8 cellular contexts compared by ENCODE assay signal in genomic region chr14:73457050-73457934, GRCh38. TPM values are rescaled to one million over a fixed set of nuclear protein-coding genes. Genes with fewer than 3 reads are reported as not detected.
DNase-seq lines count a peak whose midpoint lies in the region; ATAC-seq and TF ChIP-seq lines count a peak whose summit lies in the region.

No MANE protein-coding gene starts in this region.

- peaks cover 67% of the 10 kb centered on the region for H3K4me1 Mint-ChIP-seq in dendritic cell treated with granulocyte-macrophage colony-stimulating factor and Interleukin-4, amounts not matched to agents 40 ng/mL and 50 ng/mL, for 4 days (ENCODE audit: low read depth)

- H3K36me3 Mint-ChIP-seq in dendritic cell treated with granulocyte-macrophage colony-stimulating factor and Interleukin-4, amounts not matched to agents 40 ng/mL and 50 ng/mL, for 4 days (ENCODE audit: low read depth): peaks cover 16% of the 10 kb centered on the region

- H3K27ac Mint-ChIP-seq in dendritic cell treated with granulocyte-macrophage colony-stimulating factor and Interleukin-4, amounts not matched to agents 40 ng/mL and 50 ng/mL, for 4 days: peak overlapping the region; percentile 99

- peak; percentile 24 for DNase-seq in Ammon's horn (ENCODE audit: low spot score)
- peak; percentile 57 for DNase-seq in H7
- peak; percentile 0 for DNase-seq in T-helper 22 cell (ENCODE audit: low read depth)
- peak; percentile 56 to 71 (median 57) for DNase-seq in right lobe of liver

- H3K36me3 ChIP-seq in H7 (replicated peaks; ENCODE audit: control insufficient read depth, insufficient read depth, low read length): no peaks in the 10 kb centered on the region
- H3K36me3 ChIP-seq in right lobe of liver: no peaks in the 10 kb centered on the region
- no peaks in the 10 kb centered on the region for H3K36me3 ChIP-seq in subcutaneous abdominal adipose tissue (ENCODE audit: control insufficient read depth in 5 of 5, insufficient read depth in 5 of 5, low read length in 5 of 5)

- H3K9ac ChIP-seq in subcutaneous abdominal adipose tissue (ENCODE audit: low read length in 5 of 5): peak overlapping the region; percentile 85 to 96 (median 96)

- no peak for TF ChIP-seq CTCF in right lobe of liver (IDR thresholded peaks at IDR 0.05)

- H3K4me3 Mint-ChIP-seq in dendritic cell treated with granulocyte-macrophage colony-stimulating factor and Interleukin-4, amounts not matched to agents 40 ng/mL and 50 ng/mL, for 4 days: peak overlapping the region; percentile 92

- H3K9me3 Mint-ChIP-seq in dendritic cell treated with granulocyte-macrophage colony-stimulating factor and Interleukin-4, amounts not matched to agents 40 ng/mL and 50 ng/mL, for 4 days: no peaks in the 10 kb centered on the region

- H3K27ac ChIP-seq in right lobe of liver (peak overlapping the region; percentile 72 to 85 (median 83)), subcutaneous abdominal adipose tissue (ENCODE audit: low read depth, low read length) (peak overlapping the region; percentile 96)

- H3K4me1 ChIP-seq in right lobe of liver: peaks cover 0 to 57% (median 9%) of the 10 kb centered on the region in 4 donors
- H3K4me1 ChIP-seq in subcutaneous abdominal adipose tissue (ENCODE audit: control insufficient read depth in 5 of 5, insufficient read depth in 5 of 5, low read length in 5 of 5): peaks cover 7 to 62% (median 52%) of the 10 kb centered on the region in 5 donors

- H3K9me3 ChIP-seq in right lobe of liver (no peaks in the 10 kb centered on the region), subcutaneous abdominal adipose tissue (ENCODE audit: control insufficient read depth in 5 of 5, low read length in 5 of 5) (no peaks in the 10 kb centered on the region)

- intact Hi-C loops in dendritic cell treated with granulocyte-macrophage colony-stimulating factor and Interleukin-4, amounts not matched to agents 40 ng/mL and 50 ng/mL, for 4 days (cut with micrococcal nuclease): loop anchor here (5.0 kb wide), 1 partner anchor 35 kb away; no protein-coding TSS in a partner anchor
- intact Hi-C loops in right lobe of liver (cut with DNase I): no loop called here

- H3K27me3 ChIP-seq in H7 (ENCODE audit: control insufficient read depth, insufficient read depth, low read length) (no peaks in the 10 kb centered on the region), right lobe of liver (no peaks in the 10 kb centered on the region), subcutaneous abdominal adipose tissue (ENCODE audit: control insufficient read depth in 5 of 5, insufficient read depth in 4 of 5, low read length in 5 of 5) (no peaks in the 10 kb centered on the region)

- H3K4me3 ChIP-seq in H7 (ENCODE audit: insufficient read depth, low read depth, low read length) (peak overlapping the region; percentile 78), right lobe of liver (peak overlapping the region; percentile 74 to 80 (median 75)), subcutaneous abdominal adipose tissue (ENCODE audit: low read depth in 1 of 5, low read length in 5 of 5) (peak overlapping the region; percentile 84 to 98 (median 94))

- 0% methylated on average over 22 of the region's 25 CpGs for WGBS in right lobe of liver (ENCODE audit: insufficient coverage, low coverage, low lambda C conversion rate, missing lambda C conversion rate)

- ATAC-seq in right lobe of liver (peak in 1 of 4 donors; percentile 2), GM18498 (IDR thresholded peaks at IDR 0.05; ENCODE audit: unreplicated experiment) (no peak), GM21526 (IDR thresholded peaks at IDR 0.05; ENCODE audit: low FRiP score, unreplicated experiment) (no peak)

- H3K27me3 Mint-ChIP-seq in dendritic cell treated with granulocyte-macrophage colony-stimulating factor and Interleukin-4, amounts not matched to agents 40 ng/mL and 50 ng/mL, for 4 days: peaks cover 5% of the 10 kb centered on the region

- no peak for TF ChIP-seq POLR2A in right lobe of liver (IDR thresholded peaks at IDR 0.05)

RNA-seq across cellular contexts. Expression of gene NUMB, which starts 1.1 kb away (rescaled TPM):
- 15.3 and 18.1 TPM in 2 replicates for total RNA-seq in H7 (2014; rRNA removed; shearing (Covaris generic))
- total RNA-seq in right lobe of liver: 10 to 100 TPM; 28.3 to 48.4 (median 43.7) TPM

RNA-seq across cellular contexts. Expression of gene RIOX1, which starts 33.4 kb away (rescaled TPM):
- total RNA-seq in H7 (2014; rRNA removed; shearing (Covaris generic)): 19.4 and 23.5 TPM in 2 replicates
- 10 to 100 TPM in 2 of 6 experiments, 1 to 10 TPM in 4; 4.7 to 12.4 (median 5.7) TPM for total RNA-seq in right lobe of liver

Comparison
In these comparisons a context has a peak if more than half of its experiments do, and no peak if none do; other contexts are left out.
1. DNase-seq: peak in every context shown above with its lines; median percentile 57 in H7; 57 in right lobe of liver; 24 in Ammon's horn; 0 in T-helper 22 cell.